ENCODE assay signal across 19 cellular contexts in genomic region chr9:88216132-88216995, GRCh38.
"Had no signal": no experiment of that assay in that cellular context is flagged by ENCODE, and none has a peak within 500 bp of the region (broad histone marks: within the 10 kb centered on the region; RNA-seq: fewer than 3 reads in every experiment).

No MANE protein-coding gene starts in this region.

- H3K27me3 ChIP-seq: breast epithelium, colonic mucosa, dorsolateral prefrontal cortex, testis, upper lobe of left lung had no signal

- H3K27ac ChIP-seq: breast epithelium, colonic mucosa, dorsolateral prefrontal cortex, testis, upper lobe of left lung had no signal

- H3K36me3 ChIP-seq: breast epithelium, colonic mucosa, upper lobe of left lung had no signal

- ATAC-seq: effector memory CD8-positive, alpha-beta T cell; esophagus mucosa had no signal

- H3K36me3 Mint-ChIP-seq: activated CD4-positive, alpha-beta memory T cell treated with anti-CD3 and anti-CD28 coated beads for 36 hours; activated naive CD8-positive, alpha-beta T cell treated with anti-CD3 and anti-CD28 coated beads for 36 hours had no signal

- DNase-seq: activated CD4-positive, alpha-beta memory T cell treated with anti-CD3 and anti-CD28 coated beads for 36 hours; activated CD4-positive, alpha-beta T cell treated with anti-CD3 and anti-CD28 coated beads for 48 hours; activated naive CD4-positive, alpha-beta T cell treated with Interleukin-2 at 50 U/mL for 16 hours; activated naive CD8-positive, alpha-beta T cell treated with anti-CD3 and anti-CD28 coated beads for 36 hours; activated T-cell treated with anti-CD3 and anti-CD28 coated beads, Interleukin-2, amount 50 U/mL, for 48 hours; colonic mucosa; dorsolateral prefrontal cortex; effector memory CD8-positive, alpha-beta T cell; hypothalamus; midbrain; occipital lobe; stimulated activated CD4-positive, alpha-beta T cell treated with anti-CD3 and anti-CD28 coated beads, Interleukin-2, amount 100 ng/mL, for 48 hours; stimulated activated CD8-positive, alpha-beta memory T cell treated with anti-CD3 and anti-CD28 coated beads, Interleukin-4, amount 100 ng/mL, for 48 hours; stimulated activated naive CD4-positive, alpha-beta T cell; testis had no signal

- H3K4me3 Mint-ChIP-seq: activated CD4-positive, alpha-beta memory T cell treated with anti-CD3 and anti-CD28 coated beads for 36 hours; activated naive CD8-positive, alpha-beta T cell treated with anti-CD3 and anti-CD28 coated beads for 36 hours; effector memory CD8-positive, alpha-beta T cell; natural killer cell treated with Interleukin-12 subunit alpha and Interleukin-12 subunit beta and Interleukin-15 and Interleukin-18, amount 100 ng/mL, for 72 hours had no signal

- H3K27ac Mint-ChIP-seq: activated CD4-positive, alpha-beta memory T cell treated with anti-CD3 and anti-CD28 coated beads for 36 hours; activated naive CD8-positive, alpha-beta T cell treated with anti-CD3 and anti-CD28 coated beads for 36 hours; effector memory CD8-positive, alpha-beta T cell; natural killer cell treated with Interleukin-12 subunit alpha and Interleukin-12 subunit beta and Interleukin-15 and Interleukin-18, amount 100 ng/mL, for 72 hours had no signal

- H3K4me1 Mint-ChIP-seq: activated naive CD8-positive, alpha-beta T cell treated with anti-CD3 and anti-CD28 coated beads for 36 hours had no signal

- H3K9me3 Mint-ChIP-seq: effector memory CD8-positive, alpha-beta T cell; natural killer cell treated with Interleukin-12 subunit alpha and Interleukin-12 subunit beta and Interleukin-15 and Interleukin-18, amount 100 ng/mL, for 72 hours had no signal

- H3K4me3 ChIP-seq: breast epithelium, colonic mucosa, dorsolateral prefrontal cortex, upper lobe of left lung had no signal

- H3K4me1 ChIP-seq: breast epithelium, colonic mucosa, testis, upper lobe of left lung had no signal

- H3K9me3 ChIP-seq: colonic mucosa, testis, upper lobe of left lung had no signal
